ENCODE assay signal across 1 cellular context in genomic region chr10:11699546-11700097, GRCh38.
A peak's percentile ranks its signal among the peaks of the same experiment; 100 is the strongest.
TF ChIP-seq lines count a peak whose summit lies in the region.

No MANE protein-coding gene starts in this region.

TF ChIP-seq in HepG2, 621 proteins besides CTCF, POLR2A, EP300 and RAD21 (continued from another document and continues in another):
- TF ChIP-seq ZBTB26 (CRISPR knock-in tag; IDR thresholded peaks at IDR 0.05; ENCODE audit: borderline replicate concordance) (peak; percentile 95), RFX3 (CRISPR knock-in tag; IDR thresholded peaks at IDR 0.05) (no peak), ZNF430 (CRISPR knock-in tag; IDR thresholded peaks at IDR 0.05) (no peak), CBX1 (IDR thresholded peaks at IDR 0.05; ENCODE audit: low read depth) (peak; percentile 93), SYNCRIP (IDR thresholded peaks at IDR 0.05; ENCODE audit: insufficient read depth, low read depth, low read length) (no peak), ELF4 (CRISPR knock-in tag; IDR thresholded peaks at IDR 0.05; ENCODE audit: borderline replicate concordance) (peak; percentile 93), ISX (CRISPR knock-in tag; conservative IDR thresholded peaks at IDR 0.05) (no peak), IKZF4 (CRISPR knock-in tag; IDR thresholded peaks at IDR 0.05; ENCODE audit: borderline replicate concordance, low read depth, not compliant biosample characterization) (peak; percentile 36), HNRNPH1 (optimal IDR thresholded peaks at IDR 0.05; ENCODE audit: low read depth, low read length) (no peak), JUND (CRISPR knock-in tag; IDR thresholded peaks at IDR 0.05) (peak; percentile 69), NFIB (CRISPR knock-in tag; IDR thresholded peaks at IDR 0.05; ENCODE audit: borderline replicate concordance) (no peak), GTF3A (CRISPR knock-in tag; conservative IDR thresholded peaks at IDR 0.05) (0 out of 2 replicates have a peak, but pooled peaks have one; percentile 64), ZNF709 (CRISPR knock-in tag; IDR thresholded peaks at IDR 0.05) (peak; percentile 80; the same call in 1 of the 2 replicates), RELA (CRISPR knock-in tag; IDR thresholded peaks at IDR 0.05) (no peak), ZEB1 (IDR thresholded peaks at IDR 0.05; ENCODE audit: insufficient replicate concordance, low read depth) (no peak), ZNF605 (CRISPR knock-in tag; IDR thresholded peaks at IDR 0.05) (no peak; the same call in none of the 2 replicates), RXRA (CRISPR knock-in tag; IDR thresholded peaks at IDR 0.05) (peak; percentile 95), ZNF343 (CRISPR knock-in tag; IDR thresholded peaks at IDR 0.05) (peak; percentile 57; the same call in 1 of the 2 replicates), ASH2L (IDR thresholded peaks at IDR 0.05; ENCODE audit: insufficient read length, low read depth, low read length) (no peak), KDM5B (CRISPR knock-in tag; IDR thresholded peaks at IDR 0.05; ENCODE audit: borderline replicate concordance) (no peak; the same call in 1 of the 2 replicates), RARG (CRISPR knock-in tag; IDR thresholded peaks at IDR 0.05; ENCODE audit: low read depth) (no peak), ZNF136 (CRISPR knock-in tag; IDR thresholded peaks at IDR 0.05; ENCODE audit: low read depth) (peak; percentile 88; the same call in 1 of the 2 replicates), PRDM15 (CRISPR knock-in tag; IDR thresholded peaks at IDR 0.05) (no peak), CCDC6 (CRISPR knock-in tag; IDR thresholded peaks at IDR 0.05) (peak; percentile 85; the same call in 1 of the 2 replicates), RFXAP (CRISPR knock-in tag; IDR thresholded peaks at IDR 0.05; ENCODE audit: borderline replicate concordance) (peak; percentile 48; the same call in 1 of the 2 replicates), ZNF557 (CRISPR knock-in tag; IDR thresholded peaks at IDR 0.05) (0 out of 2 replicates have a peak, but pooled peaks have one; percentile 37), LCORL (IDR thresholded peaks at IDR 0.05) (0 out of 2 replicates have a peak, but pooled peaks have one; percentile 27), LCORL (CRISPR knock-in tag; IDR thresholded peaks at IDR 0.05) (peak; percentile 97), ZNF572 (CRISPR knock-in tag; IDR thresholded peaks at IDR 0.05) (no peak), SIX4 (CRISPR knock-in tag; IDR thresholded peaks at IDR 0.05) (0 out of 2 replicates have a peak, but pooled peaks have one; percentile 33), HOXA5 (CRISPR knock-in tag; IDR thresholded peaks at IDR 0.05) (peak; percentile 35; the same call in 1 of the 2 replicates), ZFP36L1 (CRISPR knock-in tag; IDR thresholded peaks at IDR 0.05) (no peak), ETV5 (CRISPR knock-in tag; IDR thresholded peaks at IDR 0.05; ENCODE audit: borderline replicate concordance) (peak; percentile 86; the same call in 1 of the 2 replicates), ZNF142 (CRISPR knock-in tag; IDR thresholded peaks at IDR 0.05) (0 out of 2 replicates have a peak, but pooled peaks have one; percentile 44), JUNB (CRISPR knock-in tag; IDR thresholded peaks at IDR 0.05; ENCODE audit: borderline replicate concordance) (no peak; the same call in 1 of the 2 replicates), SRSF4 (IDR thresholded peaks at IDR 0.05; ENCODE audit: low read depth, low read length, poor library complexity, severe bottlenecking) (no peak), MAFK (conservative IDR thresholded peaks at IDR 0.05 in 1 of 2, IDR thresholded peaks at IDR 0.05 in 1 of 2; ENCODE audit: low read length in 2 of 2) (no peak), SNAPC5 (CRISPR knock-in tag; IDR thresholded peaks at IDR 0.05; ENCODE audit: borderline replicate concordance) (peak; percentile 71), ATF6 (CRISPR knock-in tag; conservative IDR thresholded peaks at IDR 0.05) (no peak), ZNF264 (CRISPR knock-in tag; IDR thresholded peaks at IDR 0.05) (peak; percentile 76; the same call in 1 of the 2 replicates)
